15 cellular contexts compared by ENCODE assay signal in genomic region chr2:62550466-62550865, GRCh38. TPM values are rescaled to one million over a fixed set of nuclear protein-coding genes. Genes with fewer than 3 reads are reported as not detected.
DNase-seq lines count a peak whose midpoint lies in the region; FAIRE-seq and TF ChIP-seq lines count a peak whose summit lies in the region.
"Had no signal": no experiment of that assay in that cellular context is flagged by ENCODE, and none has a peak within 500 bp of the region (broad histone marks: within the 10 kb centered on the region; RNA-seq: fewer than 3 reads in every experiment).

No MANE protein-coding gene starts in this region.

- no peak overlapping the region for H3K4me3 ChIP-seq in AG10803 (ENCODE audit: low read length)
- H3K4me3 ChIP-seq: MG63, SJCRH30 had no signal

- no peaks in the 10 kb centered on the region for H3K36me3 Mint-ChIP-seq in MCF 10A (ENCODE audit: insufficient read depth, unreplicated experiment)

- H3K27me3 Mint-ChIP-seq in MCF 10A (ENCODE audit: insufficient read depth, unreplicated experiment): no peaks in the 10 kb centered on the region
- H3K27me3 Mint-ChIP-seq: CD4-positive, alpha-beta T cell had no signal

- no peak overlapping the region for H3K4me3 Mint-ChIP-seq in MCF 10A (ENCODE audit: unreplicated experiment)
- H3K4me3 Mint-ChIP-seq: CD4-positive, alpha-beta T cell had no signal

- no peak for TF ChIP-seq CTCF in AG10803 (conservative IDR thresholded peaks at IDR 0.05; ENCODE audit: low read length)
- no peak for TF ChIP-seq CTCF in MCF 10A (IDR thresholded peaks at IDR 0.05; ENCODE audit: unreplicated experiment)
- TF ChIP-seq CTCF in GM20000 (IDR thresholded peaks at IDR 0.05; ENCODE audit: extremely low read depth, missing control alignments): no peak

- H3K27ac Mint-ChIP-seq in MCF 10A (ENCODE audit: low read depth, unreplicated experiment): no peak overlapping the region
- H3K27ac Mint-ChIP-seq: CD4-positive, alpha-beta T cell had no signal

- no peaks in the 10 kb centered on the region for H3K9me3 Mint-ChIP-seq in MCF 10A (ENCODE audit: unreplicated experiment)
- H3K9me3 Mint-ChIP-seq: CD4-positive, alpha-beta T cell had no signal

- no peak for FAIRE-seq in frontal cortex (lab: Jason Lieb, UNC)
- FAIRE-seq: GM19239 had no signal

- DNase-seq in AG10803 (ENCODE audit: low read depth): peak; percentile 25
- DNase-seq in HCEC 1CT: peak; percentile 49
- DNase-seq in amniotic epithelial cell (ENCODE audit: low read depth): peak; percentile 26
- peak; percentile 52 for DNase-seq in iris pigment epithelial cell (ENCODE audit: low read depth)
- no peak for DNase-seq in MCF 10A (ENCODE audit: unreplicated experiment)
- DNase-seq in GM20000 (ENCODE audit: low spot score): no peak
- DNase-seq in frontal cortex (ENCODE audit: low spot score in 2 of 2): no peak
- DNase-seq: CD4-positive, alpha-beta T cell; MG63; NCI-H1048; NCI-H1436; NCI-H1930; NCI-H446; SJCRH30 had no signal

- no peaks in the 10 kb centered on the region for H3K4me1 Mint-ChIP-seq in MCF 10A (ENCODE audit: insufficient read depth, unreplicated experiment)

- POLR2A ChIA-PET in MCF 10A (lab: Yijun Ruan, JAX): no interaction called here

- intact Hi-C loops in MCF 10A (cut with micrococcal nuclease): no loop called here

- CTCF ChIA-PET in MCF 10A (lab: Yijun Ruan, JAX): interaction anchor here (0.5 to 0.6 kb wide), 2 partner anchors 209 to 227 kb away, joined by 3 to 4 read pairs; no protein-coding TSS in a partner anchor

- no TSS peak for BruUV-seq in MCF 10A (replicated peaks; lab: Mats Ljungman, UMichigan)

RNA-seq across cellular contexts. Expression of gene TMEM17, which starts 44.5 kb away (rescaled TPM):
- total RNA-seq in MCF 10A (2022) (2.6 and 3.1 TPM in 2 replicates), frontal cortex (4.9 TPM)
- total RNA-seq: CD4-positive, alpha-beta T cell had no signal

Comparison
In these comparisons a context has a peak if more than half of its experiments do, and no peak if none do; other contexts are left out.
1. DNase-seq: peak in AG10803 (single experiment), HCEC 1CT (single experiment), amniotic epithelial cell (single experiment) and iris pigment epithelial cell (single experiment); none in MCF 10A (single experiment), GM20000 (single experiment) and frontal cortex (0 of 2).